Comparison of ENCODE assay signal across 8 cellular contexts in the genomic region with DNA sequence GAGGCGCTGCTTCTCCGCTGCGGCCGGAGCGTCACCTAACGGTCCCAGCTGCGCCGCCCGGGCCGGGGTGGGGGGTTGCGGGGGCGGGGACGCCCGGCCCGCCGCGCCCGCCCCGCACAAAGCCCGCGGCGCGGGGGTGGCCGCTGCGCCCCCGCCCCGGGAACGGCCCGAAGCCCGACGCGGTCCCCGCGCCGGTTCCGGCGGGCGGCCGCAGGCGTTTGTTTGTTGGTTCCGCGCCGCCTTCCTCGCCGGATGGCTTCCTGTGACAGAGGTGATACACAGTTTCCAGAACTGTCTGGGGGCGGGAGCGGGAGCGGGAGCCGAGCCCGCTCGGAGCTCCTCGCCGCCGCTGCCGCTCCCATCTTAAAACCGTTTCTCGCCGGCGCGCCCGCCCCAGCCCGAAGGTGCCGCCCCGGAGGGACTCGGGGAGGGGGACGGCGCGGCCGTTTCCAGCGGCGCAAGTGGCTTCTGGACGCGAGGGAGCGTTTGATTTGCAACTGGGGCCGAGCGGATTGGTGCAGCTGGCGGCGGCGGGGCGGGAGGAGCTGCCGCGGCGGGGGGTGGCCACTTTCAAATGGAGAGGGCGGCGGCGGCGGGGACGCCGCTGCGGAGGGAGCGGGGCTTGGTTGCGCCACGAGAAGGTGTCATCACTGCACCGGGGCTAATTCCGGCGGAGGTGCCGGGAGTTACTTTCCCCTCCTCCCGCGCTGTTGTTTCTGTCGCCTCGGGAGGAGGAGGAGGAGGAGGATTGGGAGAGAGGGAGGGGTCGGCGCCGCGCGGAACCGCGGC. TPM values are rescaled to one million over a fixed set of nuclear protein-coding genes. Genes with fewer than 3 reads are reported as not detected.
A peak's percentile ranks its signal among the peaks of the same experiment; 100 is the strongest.
DNase-seq lines count a peak whose midpoint lies in the region; ATAC-seq, FAIRE-seq and TF ChIP-seq lines count a peak whose summit lies in the region.

No MANE protein-coding gene starts in this region.

- no peak overlapping the region for H3K27ac Mint-ChIP-seq in endothelial cell (ENCODE audit: unreplicated experiment)

- peak; percentile 31 for FAIRE-seq in HTR-8/SVneo (lab: Jason Lieb, UNC)

- H3K27me3 Mint-ChIP-seq in endothelial cell (ENCODE audit: unreplicated experiment) = peaks cover 11% of the 10 kb centered on the region

- peaks cover 6% of the 10 kb centered on the region for H3K36me3 Mint-ChIP-seq in endothelial cell (ENCODE audit: low read depth, unreplicated experiment)

- peak overlapping the region; percentile 81 for H3K4me3 Mint-ChIP-seq in endothelial cell (ENCODE audit: unreplicated experiment)

- no peaks in the 10 kb centered on the region for H3K9me3 Mint-ChIP-seq in endothelial cell (ENCODE audit: unreplicated experiment)

- ATAC-seq in GM21390 (IDR thresholded peaks at IDR 0.05; ENCODE audit: unreplicated experiment) = peak; percentile 49

- peak; percentile 90 for DNase-seq in D341Med (ENCODE audit: low spot score)
- peak; percentile 67 for DNase-seq in HTR-8/SVneo (ENCODE audit: insufficient read length, low spot score)
- peak; percentile 90 for DNase-seq in NOMO-1 treated with dmso at 0.1 percent for 144 hours (lab: John Stamatoyannopoulos, UW; ENCODE audit: unreplicated experiment)
- peak; percentile 64 for DNase-seq in activated CD8-positive, alpha-beta memory T cell treated with anti-CD3 and anti-CD28 coated beads, Interleukin-2, amount 50 U/mL, for 24 hours (ENCODE audit: extremely low read depth)
- DNase-seq in endothelial cell (ENCODE audit: low spot score) = peak; percentile 85
- peak; percentile 62 for DNase-seq in middle frontal gyrus (ENCODE audit: extremely low spot score, low spot score)
- DNase-seq in stimulated activated CD8-positive, alpha-beta memory T cell treated with anti-CD3 and anti-CD28 coated beads, Interleukin-2, amount 100 ng/mL, for 48 hours (ENCODE audit: low read depth in 2 of 2) = peak; percentile 75 to 84

- H3K4me1 Mint-ChIP-seq in endothelial cell (ENCODE audit: unreplicated experiment) = peaks cover 12% of the 10 kb centered on the region

- TF ChIP-seq CTCF in endothelial cell (IDR thresholded peaks at IDR 0.05; ENCODE audit: unreplicated experiment) = no peak

RNA-seq across cellular contexts. Expression of gene JADE1, which starts 2.3 kb away (rescaled TPM):
- total RNA-seq in endothelial cell (ENCODE audit: unreplicated experiment) = 18.2 TPM

Comparison
In these comparisons a context has a peak if more than half of its experiments do, and no peak if none do; other contexts are left out.
1. Peak in every context shown above with its lines: DNase-seq and ATAC-seq.